Comparison of ENCODE assay signal across 8 cellular contexts in the genomic region with DNA sequence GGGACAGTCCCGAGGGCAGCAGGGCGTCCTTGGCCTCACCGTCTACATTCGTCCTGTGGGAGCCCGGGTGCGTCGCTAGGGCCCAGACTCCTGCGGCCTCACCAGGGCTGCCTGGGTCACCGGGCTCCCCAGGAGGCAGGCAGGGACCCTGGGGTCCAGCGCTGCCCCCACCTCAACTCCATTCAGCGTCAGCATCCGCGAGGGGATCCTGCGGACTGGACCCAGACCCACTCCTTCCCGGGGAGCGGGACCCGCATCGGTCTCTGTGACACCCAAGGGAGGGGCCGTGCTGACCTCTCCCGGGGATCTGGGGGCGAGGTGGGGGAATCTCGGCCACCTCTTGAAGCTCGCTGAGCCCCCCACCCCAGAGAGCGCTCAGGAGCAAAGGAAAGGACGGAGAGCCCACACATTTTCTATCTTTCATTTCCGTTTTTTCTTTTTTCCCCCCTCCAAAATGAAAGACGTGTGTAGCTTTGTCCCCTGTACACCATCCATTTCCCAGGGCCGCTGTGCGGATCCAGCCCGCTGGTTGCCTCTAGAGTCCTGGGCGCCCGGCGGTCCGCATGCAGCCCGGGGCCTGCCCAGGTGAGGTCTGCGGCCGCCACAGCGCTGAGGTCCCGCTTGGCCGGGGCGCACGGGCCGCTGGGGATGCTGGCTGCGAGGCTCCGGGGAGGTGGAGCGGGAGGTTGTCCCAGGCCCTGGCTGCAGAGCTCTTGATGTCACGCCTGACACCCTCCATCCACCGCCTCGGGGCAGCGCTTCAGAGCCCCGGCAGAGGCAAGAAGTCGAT.
DNase-seq lines count a peak whose midpoint lies in the region; ATAC-seq, FAIRE-seq and TF ChIP-seq lines count a peak whose summit lies in the region.
"Not testable (repeated sequence)": the region's sequence is repeated elsewhere in the genome, so short reads cannot be mapped to it uniquely, and the experiment has no call there.

No MANE protein-coding gene starts in this region.

- not testable (repeated sequence) for DNase-seq in A549 (ENCODE audit: low read depth in 1 of 2, low spot score in 1 of 2); LNCaP clone FGC (ENCODE audit: low read depth); left lobe of liver (ENCODE audit: low spot score)
- peak; percentile 12 for DNase-seq in GM10266 (ENCODE audit: extremely low spot score)
- peak; percentile 81 for DNase-seq in Right ventricle myocardium inferior (ENCODE audit: missing footprints)
- DNase-seq in mucosa of descending colon, result peak in 1 of 3 donors; percentile 73
- DNase-seq in sigmoid colon, result peak; percentile 80
- peak; percentile 77 for DNase-seq in upper lobe of right lung

- not testable (repeated sequence) for H3K9me3 ChIP-seq in A549
- peaks cover 79% of the 10 kb centered on the region for H3K9me3 ChIP-seq in mucosa of descending colon
- peaks cover 2 to 30% (median 12%) of the 10 kb centered on the region in 4 donors for H3K9me3 ChIP-seq in sigmoid colon
- peaks cover 20% of the 10 kb centered on the region for H3K9me3 ChIP-seq in upper lobe of right lung

- H3K4me3 ChIP-seq in A549 (peak overlapping the region; percentile 14; the same call in 1 of the 3 replicates), LNCaP clone FGC (ENCODE audit: low read depth, low read length) (peak overlapping the region; percentile 45)
- not testable (repeated sequence) for H3K4me3 ChIP-seq in mucosa of descending colon, sigmoid colon, upper lobe of right lung

- not testable (repeated sequence) for TF ChIP-seq RAD21 in A549 (conservative IDR thresholded peaks at IDR 0.05 in 1 of 2, IDR thresholded peaks at IDR 0.05 in 1 of 2)

- POLR2A ChIA-PET in A549 (lab: Yijun Ruan, JAX), result not testable (repeated sequence)

- FAIRE-seq in A549 (lab: Jason Lieb, UNC), result not testable (repeated sequence)

- intact Hi-C loops in Right ventricle myocardium inferior (cut with DNase I); mucosa of descending colon (cut with DNase I, micrococcal nuclease); sigmoid colon (cut with DNase I); upper lobe of right lung (cut with DNase I): not testable (repeated sequence)

- H3K27ac ChIP-seq in A549, result peak overlapping the region; percentile 19 to 76; a peak in 5 of 6 replicates
- not testable (repeated sequence) for H3K27ac ChIP-seq in sigmoid colon, upper lobe of right lung

- H3K4me2 ChIP-seq in A549, result peak overlapping the region; percentile 53

- not testable (repeated sequence) for TF ChIP-seq EP300 in A549 (IDR thresholded peaks at IDR 0.05); sigmoid colon (IDR thresholded peaks at IDR 0.05)

- ATAC-seq in A549 (peak; percentile 4 to 13; a peak in 3 of 6 replicates), left lobe of liver (peak; percentile 8), mucosa of descending colon (peak; percentile 8), upper lobe of right lung (peak; percentile 14)
- not testable (repeated sequence) for ATAC-seq in Right ventricle myocardium inferior

- TF ChIP-seq CTCF in A549 (IDR thresholded peaks at IDR 0.05); GM10266 (IDR thresholded peaks at IDR 0.05; ENCODE audit: control insufficient read depth, insufficient read depth, low read depth, missing control alignments); LNCaP clone FGC (IDR thresholded peaks at IDR 0.05; ENCODE audit: control insufficient read depth, extremely low read depth, insufficient read depth); mucosa of descending colon (IDR thresholded peaks at IDR 0.05); sigmoid colon (IDR thresholded peaks at IDR 0.05); upper lobe of right lung (IDR thresholded peaks at IDR 0.05): not testable (repeated sequence)

- H3K36me3 ChIP-seq in mucosa of descending colon (ENCODE audit: low read depth); sigmoid colon; upper lobe of right lung: not testable (repeated sequence)

- CTCF ChIA-PET in A549 (lab: Yijun Ruan, JAX), result not testable (repeated sequence)

- TF ChIP-seq POLR2A in A549 (IDR thresholded peaks at IDR 0.05; ENCODE audit: low read length); sigmoid colon (IDR thresholded peaks at IDR 0.05): not testable (repeated sequence)

- WGBS in A549 (ENCODE audit: missing lambda C conversion rate), result 65% methylated on average over 43 of the region's 52 CpGs
- 85 to 91% methylated on average over 49 of the region's 52 CpGs for WGBS in sigmoid colon, 2 donors

- not testable (repeated sequence) for H3K4me1 ChIP-seq in A549; mucosa of descending colon (ENCODE audit: low read depth); sigmoid colon; upper lobe of right lung

- not testable (repeated sequence) for H3K27me3 ChIP-seq in sigmoid colon, upper lobe of right lung
